Comparison of ENCODE assay signal across 2 cellular contexts in the genomic region with DNA sequence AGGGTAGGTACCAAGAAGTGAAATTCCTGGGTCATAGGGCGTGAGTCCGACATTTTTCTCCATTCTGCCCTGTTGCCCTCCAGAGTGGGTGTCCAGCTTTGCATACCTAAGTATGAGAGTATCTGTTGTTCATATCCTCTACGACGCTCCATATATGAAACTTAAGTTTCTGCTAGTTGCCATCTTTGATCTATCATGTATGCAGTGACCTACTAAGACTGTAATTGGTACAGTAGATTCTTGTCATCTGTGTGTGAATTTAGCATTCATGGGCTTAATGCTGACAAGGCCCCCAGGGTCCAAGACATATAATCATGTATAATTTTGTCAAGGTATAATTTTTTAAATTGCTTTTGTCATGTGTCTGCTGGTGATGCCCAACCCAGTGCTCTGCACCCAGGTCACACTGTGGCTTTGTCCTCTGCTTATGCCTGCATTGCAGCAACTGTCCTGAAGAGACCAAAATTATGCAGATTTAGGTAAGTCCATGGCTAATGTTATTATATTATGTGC.
TF ChIP-seq lines count a peak whose summit lies in the region.

No MANE protein-coding gene starts in this region.

TF ChIP-seq in GM12878, 131 proteins besides CTCF, POLR2A, EP300 and RAD21:
- TF ChIP-seq, protein P1, sequence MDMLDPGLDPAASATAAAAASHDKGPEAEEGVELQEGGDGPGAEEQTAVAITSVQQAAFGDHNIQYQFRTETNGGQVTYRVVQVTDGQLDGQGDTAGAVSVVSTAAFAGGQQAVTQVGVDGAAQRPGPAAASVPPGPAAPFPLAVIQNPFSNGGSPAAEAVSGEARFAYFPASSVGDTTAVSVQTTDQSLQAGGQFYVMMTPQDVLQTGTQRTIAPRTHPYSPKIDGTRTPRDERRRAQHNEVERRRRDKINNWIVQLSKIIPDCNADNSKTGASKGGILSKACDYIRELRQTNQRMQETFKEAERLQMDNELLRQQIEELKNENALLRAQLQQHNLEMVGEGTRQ (IDR thresholded peaks at IDR 0.05; ENCODE audit: borderline replicate concordance, low read depth, low read length) = no peak
- no peak for TF ChIP-seq ASH2L (IDR thresholded peaks at IDR 0.05; ENCODE audit: borderline replicate concordance, low read depth)
- TF ChIP-seq CBFB (IDR thresholded peaks at IDR 0.05; ENCODE audit: low read depth) = no peak
- no peak for TF ChIP-seq KDM1A (IDR thresholded peaks at IDR 0.05; ENCODE audit: borderline replicate concordance)
- no peak for TF ChIP-seq BHLHE40 (IDR thresholded peaks at IDR 0.05; ENCODE audit: borderline replicate concordance in 1 of 2, low read depth in 2 of 2, low read length in 1 of 2)
- TF ChIP-seq, protein P2, sequence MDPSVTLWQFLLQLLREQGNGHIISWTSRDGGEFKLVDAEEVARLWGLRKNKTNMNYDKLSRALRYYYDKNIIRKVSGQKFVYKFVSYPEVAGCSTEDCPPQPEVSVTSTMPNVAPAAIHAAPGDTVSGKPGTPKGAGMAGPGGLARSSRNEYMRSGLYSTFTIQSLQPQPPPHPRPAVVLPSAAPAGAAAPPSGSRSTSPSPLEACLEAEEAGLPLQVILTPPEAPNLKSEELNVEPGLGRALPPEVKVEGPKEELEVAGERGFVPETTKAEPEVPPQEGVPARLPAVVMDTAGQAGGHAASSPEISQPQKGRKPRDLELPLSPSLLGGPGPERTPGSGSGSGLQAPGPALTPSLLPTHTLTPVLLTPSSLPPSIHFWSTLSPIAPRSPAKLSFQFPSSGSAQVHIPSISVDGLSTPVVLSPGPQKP (IDR thresholded peaks at IDR 0.05; ENCODE audit: low read depth, low read length) = no peak
- no peak for TF ChIP-seq RBBP5 (conservative IDR thresholded peaks at IDR 0.05)
- TF ChIP-seq EGR1 (IDR thresholded peaks at IDR 0.05; ENCODE audit: borderline replicate concordance in 1 of 2, low read depth in 2 of 2, low read length in 2 of 2) = no peak
- no peak for TF ChIP-seq FOS (IDR thresholded peaks at IDR 0.05; ENCODE audit: borderline replicate concordance, extremely low read depth, insufficient read length)
- TF ChIP-seq, protein P3, sequence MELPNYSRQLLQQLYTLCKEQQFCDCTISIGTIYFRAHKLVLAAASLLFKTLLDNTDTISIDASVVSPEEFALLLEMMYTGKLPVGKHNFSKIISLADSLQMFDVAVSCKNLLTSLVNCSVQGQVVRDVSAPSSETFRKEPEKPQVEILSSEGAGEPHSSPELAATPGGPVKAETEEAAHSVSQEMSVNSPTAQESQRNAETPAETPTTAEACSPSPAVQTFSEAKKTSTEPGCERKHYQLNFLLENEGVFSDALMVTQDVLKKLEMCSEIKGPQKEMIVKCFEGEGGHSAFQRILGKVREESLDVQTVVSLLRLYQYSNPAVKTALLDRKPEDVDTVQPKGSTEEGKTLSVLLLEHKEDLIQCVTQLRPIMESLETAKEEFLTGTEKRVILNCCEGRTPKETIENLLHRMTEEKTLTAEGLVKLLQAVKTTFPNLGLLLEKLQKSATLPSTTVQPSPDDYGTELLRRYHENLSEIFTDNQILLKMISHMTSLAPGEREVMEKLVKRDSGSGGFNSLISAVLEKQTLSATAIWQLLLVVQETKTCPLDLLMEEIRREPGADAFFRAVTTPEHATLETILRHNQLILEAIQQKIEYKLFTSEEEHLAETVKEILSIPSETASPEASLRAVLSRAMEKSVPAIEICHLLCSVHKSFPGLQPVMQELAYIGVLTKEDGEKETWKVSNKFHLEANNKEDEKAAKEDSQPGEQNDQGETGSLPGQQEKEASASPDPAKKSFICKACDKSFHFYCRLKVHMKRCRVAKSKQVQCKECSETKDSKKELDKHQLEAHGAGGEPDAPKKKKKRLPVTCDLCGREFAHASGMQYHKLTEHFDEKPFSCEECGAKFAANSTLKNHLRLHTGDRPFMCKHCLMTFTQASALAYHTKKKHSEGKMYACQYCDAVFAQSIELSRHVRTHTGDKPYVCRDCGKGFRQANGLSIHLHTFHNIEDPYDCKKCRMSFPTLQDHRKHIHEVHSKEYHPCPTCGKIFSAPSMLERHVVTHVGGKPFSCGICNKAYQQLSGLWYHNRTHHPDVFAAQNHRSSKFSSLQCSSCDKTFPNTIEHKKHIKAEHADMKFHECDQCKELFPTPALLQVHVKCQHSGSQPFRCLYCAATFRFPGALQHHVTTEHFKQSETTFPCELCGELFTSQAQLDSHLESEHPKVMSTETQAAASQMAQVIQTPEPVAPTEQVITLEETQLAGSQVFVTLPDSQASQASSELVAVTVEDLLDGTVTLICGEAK (IDR thresholded peaks at IDR 0.05; ENCODE audit: borderline replicate concordance) = no peak
- TF ChIP-seq ZNF384 (IDR thresholded peaks at IDR 0.05; ENCODE audit: borderline replicate concordance, low read depth, low read length) = no peak
- TF ChIP-seq, protein P4, sequence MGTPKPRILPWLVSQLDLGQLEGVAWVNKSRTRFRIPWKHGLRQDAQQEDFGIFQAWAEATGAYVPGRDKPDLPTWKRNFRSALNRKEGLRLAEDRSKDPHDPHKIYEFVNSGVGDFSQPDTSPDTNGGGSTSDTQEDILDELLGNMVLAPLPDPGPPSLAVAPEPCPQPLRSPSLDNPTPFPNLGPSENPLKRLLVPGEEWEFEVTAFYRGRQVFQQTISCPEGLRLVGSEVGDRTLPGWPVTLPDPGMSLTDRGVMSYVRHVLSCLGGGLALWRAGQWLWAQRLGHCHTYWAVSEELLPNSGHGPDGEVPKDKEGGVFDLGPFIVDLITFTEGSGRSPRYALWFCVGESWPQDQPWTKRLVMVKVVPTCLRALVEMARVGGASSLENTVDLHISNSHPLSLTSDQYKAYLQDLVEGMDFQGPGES (IDR thresholded peaks at IDR 0.05) = no peak

TF ChIP-seq in HepG2, 621 proteins besides CTCF, POLR2A, EP300 and RAD21:
- TF ChIP-seq POLR2AphosphoS5 (IDR thresholded peaks at IDR 0.05; ENCODE audit: low read depth, low read length) (peak; percentile 60), SRSF4 (IDR thresholded peaks at IDR 0.05; ENCODE audit: low read depth, low read length, poor library complexity, severe bottlenecking) (peak; percentile 32), NR3C1 (CRISPR knock-in tag; IDR thresholded peaks at IDR 0.05) (no peak), POLR2AphosphoS2 (IDR thresholded peaks at IDR 0.05; ENCODE audit: low read depth, low read length) (peak; percentile 65; the same call in 1 of the 2 replicates), RBM22 (optimal IDR thresholded peaks at IDR 0.05; ENCODE audit: low read length) (peak; percentile 88), NR1H2 (CRISPR knock-in tag; IDR thresholded peaks at IDR 0.05; ENCODE audit: borderline replicate concordance, low read depth) (no peak), MED1 (CRISPR knock-in tag; IDR thresholded peaks at IDR 0.05) (0 out of 2 replicates have a peak, but pooled peaks have one; percentile 6), ZNF724P (CRISPR knock-in tag; IDR thresholded peaks at IDR 0.05; ENCODE audit: borderline replicate concordance) (no peak), ZIK1 (CRISPR knock-in tag; IDR thresholded peaks at IDR 0.05; ENCODE audit: borderline replicate concordance, low read depth) (no peak), POLR2G (IDR thresholded peaks at IDR 0.05; ENCODE audit: low read depth, low read length) (peak; percentile 42), PRMT3 (CRISPR knock-in tag; IDR thresholded peaks at IDR 0.05; ENCODE audit: borderline replicate concordance, low read depth) (no peak)
- TF ChIP-seq, protein P5, sequence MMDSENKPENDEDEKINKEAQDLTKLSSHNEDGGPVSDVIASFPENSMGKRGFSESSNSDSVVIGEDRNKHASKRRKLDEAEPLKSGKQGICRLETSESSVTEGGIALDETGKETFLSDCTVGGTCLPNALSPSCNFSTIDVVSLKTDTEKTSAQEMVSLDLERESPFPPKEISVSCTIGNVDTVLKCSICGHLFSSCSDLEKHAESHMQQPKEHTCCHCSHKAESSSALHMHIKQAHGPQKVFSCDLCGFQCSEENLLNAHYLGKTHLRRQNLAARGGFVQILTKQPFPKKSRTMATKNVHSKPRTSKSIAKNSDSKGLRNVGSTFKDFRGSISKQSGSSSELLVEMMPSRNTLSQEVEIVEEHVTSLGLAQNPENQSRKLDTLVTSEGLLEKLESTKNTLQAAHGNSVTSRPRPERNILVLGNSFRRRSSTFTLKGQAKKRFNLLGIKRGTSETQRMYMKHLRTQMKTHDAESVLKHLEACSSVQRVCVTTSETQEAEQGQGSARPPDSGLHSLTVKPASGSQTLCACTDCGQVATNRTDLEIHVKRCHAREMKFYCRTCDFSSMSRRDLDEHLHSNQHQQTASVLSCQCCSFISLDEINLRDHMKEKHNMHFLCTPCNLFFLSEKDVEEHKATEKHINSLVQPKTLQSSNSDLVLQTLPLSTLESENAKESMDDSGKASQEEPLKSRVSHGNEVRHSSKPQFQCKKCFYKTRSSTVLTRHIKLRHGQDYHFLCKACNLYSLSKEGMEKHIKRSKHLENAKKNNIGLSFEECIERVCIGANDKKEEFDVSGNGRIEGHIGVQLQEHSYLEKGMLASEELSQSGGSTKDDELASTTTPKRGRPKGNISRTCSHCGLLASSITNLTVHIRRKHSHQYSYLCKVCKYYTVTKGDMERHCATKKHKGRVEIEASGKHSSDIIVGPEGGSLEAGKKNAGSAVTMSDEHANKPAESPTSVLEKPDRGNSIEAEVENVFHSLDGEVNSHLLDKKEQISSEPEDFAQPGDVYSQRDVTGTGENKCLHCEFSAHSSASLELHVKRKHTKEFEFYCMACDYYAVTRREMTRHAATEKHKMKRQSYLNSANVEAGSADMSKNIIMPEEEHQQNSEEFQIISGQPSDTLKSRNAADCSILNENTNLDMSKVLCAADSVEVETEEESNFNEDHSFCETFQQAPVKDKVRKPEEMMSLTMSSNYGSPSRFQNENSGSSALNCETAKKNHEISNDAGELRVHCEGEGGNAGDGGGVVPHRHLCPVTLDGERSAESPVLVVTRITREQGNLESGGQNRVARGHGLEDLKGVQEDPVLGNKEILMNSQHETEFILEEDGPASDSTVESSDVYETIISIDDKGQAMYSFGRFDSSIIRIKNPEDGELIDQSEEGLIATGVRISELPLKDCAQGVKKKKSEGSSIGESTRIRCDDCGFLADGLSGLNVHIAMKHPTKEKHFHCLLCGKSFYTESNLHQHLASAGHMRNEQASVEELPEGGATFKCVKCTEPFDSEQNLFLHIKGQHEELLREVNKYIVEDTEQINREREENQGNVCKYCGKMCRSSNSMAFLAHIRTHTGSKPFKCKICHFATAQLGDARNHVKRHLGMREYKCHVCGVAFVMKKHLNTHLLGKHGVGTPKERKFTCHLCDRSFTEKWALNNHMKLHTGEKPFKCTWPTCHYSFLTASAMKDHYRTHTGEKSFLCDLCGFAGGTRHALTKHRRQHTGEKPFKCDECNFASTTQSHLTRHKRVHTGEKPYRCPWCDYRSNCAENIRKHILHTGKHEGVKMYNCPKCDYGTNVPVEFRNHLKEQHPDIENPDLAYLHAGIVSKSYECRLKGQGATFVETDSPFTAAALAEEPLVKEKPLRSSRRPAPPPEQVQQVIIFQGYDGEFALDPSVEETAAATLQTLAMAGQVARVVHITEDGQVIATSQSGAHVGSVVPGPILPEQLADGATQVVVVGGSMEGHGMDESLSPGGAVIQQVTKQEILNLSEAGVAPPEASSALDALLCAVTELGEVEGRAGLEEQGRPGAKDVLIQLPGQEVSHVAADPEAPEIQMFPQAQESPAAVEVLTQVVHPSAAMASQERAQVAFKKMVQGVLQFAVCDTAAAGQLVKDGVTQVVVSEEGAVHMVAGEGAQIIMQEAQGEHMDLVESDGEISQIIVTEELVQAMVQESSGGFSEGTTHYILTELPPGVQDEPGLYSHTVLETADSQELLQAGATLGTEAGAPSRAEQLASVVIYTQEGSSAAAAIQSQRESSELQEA (CRISPR knock-in tag; IDR thresholded peaks at IDR 0.05; ENCODE audit: not compliant biosample characterization) = no peak
- TF ChIP-seq, protein P6, sequence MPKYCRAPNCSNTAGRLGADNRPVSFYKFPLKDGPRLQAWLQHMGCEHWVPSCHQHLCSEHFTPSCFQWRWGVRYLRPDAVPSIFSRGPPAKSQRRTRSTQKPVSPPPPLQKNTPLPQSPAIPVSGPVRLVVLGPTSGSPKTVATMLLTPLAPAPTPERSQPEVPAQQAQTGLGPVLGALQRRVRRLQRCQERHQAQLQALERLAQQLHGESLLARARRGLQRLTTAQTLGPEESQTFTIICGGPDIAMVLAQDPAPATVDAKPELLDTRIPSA (CRISPR knock-in tag; IDR thresholded peaks at IDR 0.05; ENCODE audit: borderline replicate concordance) = no peak
